Comparison of ENCODE assay signal across 1 cellular context in the genomic region with DNA sequence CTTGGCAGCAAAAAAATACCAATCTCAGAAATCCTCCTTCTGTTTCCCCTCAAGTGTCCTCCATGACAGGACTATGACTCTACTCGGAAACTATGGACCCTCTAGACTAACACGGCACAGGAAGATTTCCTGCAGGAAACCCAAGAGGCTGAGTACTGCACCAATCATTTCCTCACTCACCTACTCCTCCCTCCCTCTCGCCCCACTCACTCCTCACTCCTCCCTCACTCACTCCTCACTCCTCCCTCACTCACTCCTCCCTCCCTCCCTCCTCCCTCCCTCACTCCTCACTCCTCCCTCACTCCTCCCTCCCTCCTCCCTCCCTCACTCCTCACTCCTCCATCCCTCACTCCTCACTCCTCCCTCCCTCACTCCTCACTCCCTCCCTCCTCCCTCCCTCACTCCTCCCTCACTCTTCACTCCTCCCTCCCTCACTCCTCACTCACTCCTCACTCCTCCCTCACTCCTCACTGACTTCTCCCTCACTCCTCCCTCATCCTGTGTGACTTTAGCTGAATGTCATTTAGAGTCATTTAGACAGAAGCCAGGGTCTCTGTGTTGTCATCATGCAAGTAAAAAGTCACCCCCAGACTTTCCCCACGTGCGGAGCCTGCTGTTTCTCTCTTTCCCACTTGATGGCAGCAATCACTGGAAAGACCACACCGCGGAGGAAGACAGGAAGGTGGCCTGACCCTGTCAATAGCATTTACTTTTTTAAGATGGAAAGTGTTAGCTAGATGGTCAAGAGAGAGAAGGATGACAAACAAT.
TF ChIP-seq lines count a peak whose summit lies in the region.

No MANE protein-coding gene starts in this region.

TF ChIP-seq in HCT116, 20 proteins besides CTCF, POLR2A, EP300 and RAD21 (continued from another document):
- TF ChIP-seq, protein P1, sequence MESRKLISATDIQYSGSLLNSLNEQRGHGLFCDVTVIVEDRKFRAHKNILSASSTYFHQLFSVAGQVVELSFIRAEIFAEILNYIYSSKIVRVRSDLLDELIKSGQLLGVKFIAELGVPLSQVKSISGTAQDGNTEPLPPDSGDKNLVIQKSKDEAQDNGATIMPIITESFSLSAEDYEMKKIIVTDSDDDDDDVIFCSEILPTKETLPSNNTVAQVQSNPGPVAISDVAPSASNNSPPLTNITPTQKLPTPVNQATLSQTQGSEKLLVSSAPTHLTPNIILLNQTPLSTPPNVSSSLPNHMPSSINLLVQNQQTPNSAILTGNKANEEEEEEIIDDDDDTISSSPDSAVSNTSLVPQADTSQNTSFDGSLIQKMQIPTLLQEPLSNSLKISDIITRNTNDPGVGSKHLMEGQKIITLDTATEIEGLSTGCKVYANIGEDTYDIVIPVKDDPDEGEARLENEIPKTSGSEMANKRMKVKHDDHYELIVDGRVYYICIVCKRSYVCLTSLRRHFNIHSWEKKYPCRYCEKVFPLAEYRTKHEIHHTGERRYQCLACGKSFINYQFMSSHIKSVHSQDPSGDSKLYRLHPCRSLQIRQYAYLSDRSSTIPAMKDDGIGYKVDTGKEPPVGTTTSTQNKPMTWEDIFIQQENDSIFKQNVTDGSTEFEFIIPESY (IDR thresholded peaks at IDR 0.05; ENCODE audit: extremely low read depth, insufficient replicate concordance, low read length) = no peak
- TF ChIP-seq SP1 (IDR thresholded peaks at IDR 0.05; ENCODE audit: low read depth) (no peak), YY1 (IDR thresholded peaks at IDR 0.05; ENCODE audit: extremely low read depth, insufficient replicate concordance, low read depth, low read length) (no peak)
- TF ChIP-seq, protein P2, sequence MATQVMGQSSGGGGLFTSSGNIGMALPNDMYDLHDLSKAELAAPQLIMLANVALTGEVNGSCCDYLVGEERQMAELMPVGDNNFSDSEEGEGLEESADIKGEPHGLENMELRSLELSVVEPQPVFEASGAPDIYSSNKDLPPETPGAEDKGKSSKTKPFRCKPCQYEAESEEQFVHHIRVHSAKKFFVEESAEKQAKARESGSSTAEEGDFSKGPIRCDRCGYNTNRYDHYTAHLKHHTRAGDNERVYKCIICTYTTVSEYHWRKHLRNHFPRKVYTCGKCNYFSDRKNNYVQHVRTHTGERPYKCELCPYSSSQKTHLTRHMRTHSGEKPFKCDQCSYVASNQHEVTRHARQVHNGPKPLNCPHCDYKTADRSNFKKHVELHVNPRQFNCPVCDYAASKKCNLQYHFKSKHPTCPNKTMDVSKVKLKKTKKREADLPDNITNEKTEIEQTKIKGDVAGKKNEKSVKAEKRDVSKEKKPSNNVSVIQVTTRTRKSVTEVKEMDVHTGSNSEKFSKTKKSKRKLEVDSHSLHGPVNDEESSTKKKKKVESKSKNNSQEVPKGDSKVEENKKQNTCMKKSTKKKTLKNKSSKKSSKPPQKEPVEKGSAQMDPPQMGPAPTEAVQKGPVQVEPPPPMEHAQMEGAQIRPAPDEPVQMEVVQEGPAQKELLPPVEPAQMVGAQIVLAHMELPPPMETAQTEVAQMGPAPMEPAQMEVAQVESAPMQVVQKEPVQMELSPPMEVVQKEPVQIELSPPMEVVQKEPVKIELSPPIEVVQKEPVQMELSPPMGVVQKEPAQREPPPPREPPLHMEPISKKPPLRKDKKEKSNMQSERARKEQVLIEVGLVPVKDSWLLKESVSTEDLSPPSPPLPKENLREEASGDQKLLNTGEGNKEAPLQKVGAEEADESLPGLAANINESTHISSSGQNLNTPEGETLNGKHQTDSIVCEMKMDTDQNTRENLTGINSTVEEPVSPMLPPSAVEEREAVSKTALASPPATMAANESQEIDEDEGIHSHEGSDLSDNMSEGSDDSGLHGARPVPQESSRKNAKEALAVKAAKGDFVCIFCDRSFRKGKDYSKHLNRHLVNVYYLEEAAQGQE (IDR thresholded peaks at IDR 0.05; ENCODE audit: low read depth) = no peak
